ENCODE assay signal across 24 cellular contexts in the genomic region with DNA sequence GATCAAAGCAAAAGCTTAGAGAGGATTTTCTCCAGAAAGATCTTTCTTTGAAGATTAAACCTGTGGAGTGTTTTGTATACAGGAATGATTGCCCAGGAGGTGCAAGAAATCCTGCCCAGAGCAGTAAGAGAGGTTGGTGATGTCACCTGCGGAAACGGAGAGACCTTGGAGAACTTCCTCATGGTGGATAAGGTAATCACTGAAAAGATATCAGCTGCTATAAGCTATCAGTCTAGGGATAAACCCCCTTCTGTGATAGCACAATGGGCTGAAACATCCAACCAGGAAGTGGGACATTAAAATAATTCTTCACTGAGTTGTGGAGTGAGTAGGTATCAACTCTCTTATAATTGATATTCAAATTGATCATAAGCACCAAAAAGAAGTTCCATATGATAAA.
A peak's percentile ranks its signal among the peaks of the same experiment; 100 is the strongest.
DNase-seq lines count a peak whose midpoint lies in the region; ATAC-seq and TF ChIP-seq lines count a peak whose summit lies in the region.
"Had no signal": no experiment of that assay in that cellular context is flagged by ENCODE, and none has a peak within 500 bp of the region (broad histone marks: within the 10 kb centered on the region; RNA-seq: fewer than 3 reads in every experiment).

No MANE protein-coding gene starts in this region.

- H3K27me3 Mint-ChIP-seq in WTC11 (ENCODE audit: low read depth) (no peaks in the 10 kb centered on the region), mesothelial cell of epicardium (ENCODE audit: low read depth) (no peaks in the 10 kb centered on the region)

- ATAC-seq in WTC11 (peak; percentile 30; the same call in 1 of the 2 replicates), left cardiac atrium (no peak)
- ATAC-seq: A549, K562 had no signal

- intact Hi-C loops in left cardiac atrium (cut with DNase I), result no loop called here

- POLR2A ChIA-PET in WTC11 (lab: Charles Lee), result no interaction called here

- H3K36me3 Mint-ChIP-seq in WTC11, result 0 out of 2 replicates have a peak, but pooled peaks cover 3% of the 10 kb centered on the region
- H3K36me3 Mint-ChIP-seq in mesothelial cell of epicardium, result peaks cover 1% of the 10 kb centered on the region
- H3K36me3 Mint-ChIP-seq: CD4-positive, alpha-beta memory T cell had no signal

- H3K4me1 Mint-ChIP-seq in WTC11 (peaks cover 16% of the 10 kb centered on the region), mesothelial cell of epicardium (peaks cover 8% of the 10 kb centered on the region)
- H3K4me1 Mint-ChIP-seq: CD4-positive, alpha-beta memory T cell had no signal

- no peak for TF ChIP-seq CTCF in WTC11 (IDR thresholded peaks at IDR 0.05)
- no peak for TF ChIP-seq CTCF in mesothelial cell of epicardium (IDR thresholded peaks at IDR 0.05; ENCODE audit: unreplicated experiment)

- no peaks in the 10 kb centered on the region for H3K9me3 Mint-ChIP-seq in WTC11
- H3K9me3 Mint-ChIP-seq in mesothelial cell of epicardium, result peaks cover 5% of the 10 kb centered on the region
- H3K9me3 Mint-ChIP-seq: CD4-positive, alpha-beta memory T cell had no signal

- H3K4me3 Mint-ChIP-seq in WTC11 (no peak overlapping the region), mesothelial cell of epicardium (no peak overlapping the region)
- H3K4me3 Mint-ChIP-seq: CD4-positive, alpha-beta memory T cell had no signal

- CTCF ChIA-PET in WTC11 (lab: Charles Lee), result interaction anchor here (0.7 to 3.3 kb wide), 3 partner anchors 10 to 59 kb away, joined by 3 to 12 read pairs (median 3); no protein-coding TSS in a partner anchor

- H3K27ac Mint-ChIP-seq in WTC11 (no peak overlapping the region; the same call in 1 of the 2 replicates), mesothelial cell of epicardium (peak overlapping the region; percentile 41)
- H3K27ac Mint-ChIP-seq: CD4-positive, alpha-beta memory T cell had no signal

- DNase-seq in DMS53 (lab: John Stamatoyannopoulos, UW) (peak; percentile 62), ELF-1 (ENCODE audit: low read depth, low spot score) (peak; percentile 64), WTC11 (ENCODE audit: low spot score) (no peak), mesothelial cell of epicardium (ENCODE audit: low spot score in 2 of 2, unreplicated experiment in 2 of 2) (no peak), left cardiac atrium (no peak), GM19238 (ENCODE audit: insufficient read length, low spot score) (no peak), DMS 273 (lab: John Stamatoyannopoulos, UW; ENCODE audit: unreplicated experiment) (no peak), NCI-H2171 (lab: John Stamatoyannopoulos, UW) (no peak)
- DNase-seq: C1 segment of cervical spinal cord; CD4-positive, alpha-beta memory T cell; COR-L47; DMS 273 treated with DMSO at 0.1 percent for 48 hours; MV-4-11; NCI-H1105 treated with DMSO at 0.1 percent for 48 hours; NCI-H1694 treated with DMSO at 0.1 percent for 48 hours; NCI-H2081; NCI-H226; NCI-H510A; NCI-H774; PC-9; Right ventricle myocardium superior; T-helper 2 cell had no signal

TF ChIP-seq in WTC11, 78 proteins besides CTCF, POLR2A, EP300 and RAD21:
- no peak for TF ChIP-seq ZNF219 (CRISPR knock-in tag; IDR thresholded peaks at IDR 0.05; ENCODE audit: borderline replicate concordance)
- TF ChIP-seq, protein P1, sequence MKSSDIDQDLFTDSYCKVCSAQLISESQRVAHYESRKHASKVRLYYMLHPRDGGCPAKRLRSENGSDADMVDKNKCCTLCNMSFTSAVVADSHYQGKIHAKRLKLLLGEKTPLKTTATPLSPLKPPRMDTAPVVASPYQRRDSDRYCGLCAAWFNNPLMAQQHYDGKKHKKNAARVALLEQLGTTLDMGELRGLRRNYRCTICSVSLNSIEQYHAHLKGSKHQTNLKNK (CRISPR knock-in tag; IDR thresholded peaks at IDR 0.05), result no peak
- TF ChIP-seq, protein P2, sequence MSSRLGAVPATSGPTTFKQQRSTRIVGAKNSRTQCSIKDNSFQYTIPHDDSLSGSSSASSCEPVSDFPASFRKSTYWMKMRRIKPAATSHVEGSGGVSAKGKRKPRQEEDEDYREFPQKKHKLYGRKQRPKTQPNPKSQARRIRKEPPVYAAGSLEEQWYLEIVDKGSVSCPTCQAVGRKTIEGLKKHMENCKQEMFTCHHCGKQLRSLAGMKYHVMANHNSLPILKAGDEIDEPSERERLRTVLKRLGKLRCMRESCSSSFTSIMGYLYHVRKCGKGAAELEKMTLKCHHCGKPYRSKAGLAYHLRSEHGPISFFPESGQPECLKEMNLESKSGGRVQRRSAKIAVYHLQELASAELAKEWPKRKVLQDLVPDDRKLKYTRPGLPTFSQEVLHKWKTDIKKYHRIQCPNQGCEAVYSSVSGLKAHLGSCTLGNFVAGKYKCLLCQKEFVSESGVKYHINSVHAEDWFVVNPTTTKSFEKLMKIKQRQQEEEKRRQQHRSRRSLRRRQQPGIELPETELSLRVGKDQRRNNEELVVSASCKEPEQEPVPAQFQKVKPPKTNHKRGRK (CRISPR knock-in tag; IDR thresholded peaks at IDR 0.05; ENCODE audit: borderline replicate concordance), result no peak
- TF ChIP-seq, protein P3, sequence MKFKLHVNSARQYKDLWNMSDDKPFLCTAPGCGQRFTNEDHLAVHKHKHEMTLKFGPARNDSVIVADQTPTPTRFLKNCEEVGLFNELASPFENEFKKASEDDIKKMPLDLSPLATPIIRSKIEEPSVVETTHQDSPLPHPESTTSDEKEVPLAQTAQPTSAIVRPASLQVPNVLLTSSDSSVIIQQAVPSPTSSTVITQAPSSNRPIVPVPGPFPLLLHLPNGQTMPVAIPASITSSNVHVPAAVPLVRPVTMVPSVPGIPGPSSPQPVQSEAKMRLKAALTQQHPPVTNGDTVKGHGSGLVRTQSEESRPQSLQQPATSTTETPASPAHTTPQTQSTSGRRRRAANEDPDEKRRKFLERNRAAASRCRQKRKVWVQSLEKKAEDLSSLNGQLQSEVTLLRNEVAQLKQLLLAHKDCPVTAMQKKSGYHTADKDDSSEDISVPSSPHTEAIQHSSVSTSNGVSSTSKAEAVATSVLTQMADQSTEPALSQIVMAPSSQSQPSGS (CRISPR knock-in tag; IDR thresholded peaks at IDR 0.05; ENCODE audit: borderline replicate concordance, low read depth), result no peak
- TF ChIP-seq, protein P4, sequence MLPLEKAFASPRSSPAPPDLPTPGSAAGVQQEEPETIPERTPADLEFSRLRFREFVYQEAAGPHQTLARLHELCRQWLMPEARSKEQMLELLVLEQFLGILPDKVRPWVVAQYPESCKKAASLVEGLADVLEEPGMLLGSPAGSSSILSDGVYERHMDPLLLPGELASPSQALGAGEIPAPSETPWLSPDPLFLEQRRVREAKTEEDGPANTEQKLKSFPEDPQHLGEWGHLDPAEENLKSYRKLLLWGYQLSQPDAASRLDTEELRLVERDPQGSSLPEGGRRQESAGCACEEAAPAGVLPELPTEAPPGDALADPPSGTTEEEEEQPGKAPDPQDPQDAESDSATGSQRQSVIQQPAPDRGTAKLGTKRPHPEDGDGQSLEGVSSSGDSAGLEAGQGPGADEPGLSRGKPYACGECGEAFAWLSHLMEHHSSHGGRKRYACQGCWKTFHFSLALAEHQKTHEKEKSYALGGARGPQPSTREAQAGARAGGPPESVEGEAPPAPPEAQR (CRISPR knock-in tag; IDR thresholded peaks at IDR 0.05), result no peak
- no peak for TF ChIP-seq NFATC4 (CRISPR knock-in tag; IDR thresholded peaks at IDR 0.05)
- no peak for TF ChIP-seq FOXJ3 (CRISPR knock-in tag; IDR thresholded peaks at IDR 0.05; ENCODE audit: borderline replicate concordance)
- TF ChIP-seq, protein P5, sequence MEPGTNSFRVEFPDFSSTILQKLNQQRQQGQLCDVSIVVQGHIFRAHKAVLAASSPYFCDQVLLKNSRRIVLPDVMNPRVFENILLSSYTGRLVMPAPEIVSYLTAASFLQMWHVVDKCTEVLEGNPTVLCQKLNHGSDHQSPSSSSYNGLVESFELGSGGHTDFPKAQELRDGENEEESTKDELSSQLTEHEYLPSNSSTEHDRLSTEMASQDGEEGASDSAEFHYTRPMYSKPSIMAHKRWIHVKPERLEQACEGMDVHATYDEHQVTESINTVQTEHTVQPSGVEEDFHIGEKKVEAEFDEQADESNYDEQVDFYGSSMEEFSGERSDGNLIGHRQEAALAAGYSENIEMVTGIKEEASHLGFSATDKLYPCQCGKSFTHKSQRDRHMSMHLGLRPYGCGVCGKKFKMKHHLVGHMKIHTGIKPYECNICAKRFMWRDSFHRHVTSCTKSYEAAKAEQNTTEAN (CRISPR knock-in tag; IDR thresholded peaks at IDR 0.05), result no peak
- TF ChIP-seq, protein P6, sequence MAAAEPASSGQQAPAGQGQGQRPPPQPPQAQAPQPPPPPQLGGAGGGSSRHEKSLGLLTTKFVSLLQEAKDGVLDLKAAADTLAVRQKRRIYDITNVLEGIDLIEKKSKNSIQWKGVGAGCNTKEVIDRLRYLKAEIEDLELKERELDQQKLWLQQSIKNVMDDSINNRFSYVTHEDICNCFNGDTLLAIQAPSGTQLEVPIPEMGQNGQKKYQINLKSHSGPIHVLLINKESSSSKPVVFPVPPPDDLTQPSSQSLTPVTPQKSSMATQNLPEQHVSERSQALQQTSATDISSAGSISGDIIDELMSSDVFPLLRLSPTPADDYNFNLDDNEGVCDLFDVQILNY (CRISPR knock-in tag; IDR thresholded peaks at IDR 0.05), result no peak
- no peak for TF ChIP-seq MXD4 (CRISPR knock-in tag; IDR thresholded peaks at IDR 0.05; ENCODE audit: borderline replicate concordance)

Comparison
In these comparisons a context has a peak if more than half of its experiments do, and no peak if none do; other contexts are left out.
1. DNase-seq: peak in DMS53 (single experiment) and ELF-1 (single experiment); none in WTC11 (single experiment), mesothelial cell of epicardium (0 of 2), left cardiac atrium (single experiment), GM19238 (single experiment), DMS 273 (single experiment) and NCI-H2171 (single experiment).